9 cellular contexts compared by ENCODE assay signal in genomic region chr17:81867952-81868673, GRCh38. TPM values are rescaled to one million over a fixed set of nuclear protein-coding genes. Genes with fewer than 3 reads are reported as not detected.
DNase-seq lines count a peak whose midpoint lies in the region; ATAC-seq and TF ChIP-seq lines count a peak whose summit lies in the region.
"Had no signal": no experiment of that assay in that cellular context is flagged by ENCODE, and none has a peak within 500 bp of the region (broad histone marks: within the 10 kb centered on the region; RNA-seq: fewer than 3 reads in every experiment).

No MANE protein-coding gene starts in this region.

- no peak for TF ChIP-seq CTCF in AG04450 (IDR thresholded peaks at IDR 0.05; ENCODE audit: low read depth, low read length)
- TF ChIP-seq CTCF in HL-60 (IDR thresholded peaks at IDR 0.05; ENCODE audit: insufficient read depth, low read length): no peak
- no peak for TF ChIP-seq CTCF in mesothelial cell of epicardium (IDR thresholded peaks at IDR 0.05; ENCODE audit: unreplicated experiment)

- intact Hi-C loops in activated T-helper 2 cell treated with anti-CD3 and anti-CD28 coated beads, Interferon-gamma antibody, Interleukin-2, Interleukin-4, amounts not matched to agents 10 μg/mL and 5 μg/mL and 100 μg/mL, durations not matched to agents 14 hours and 24 hours and 36 hours (cut with micrococcal nuclease): no loop called here

- H3K27ac ChIP-seq in AG04450 (ENCODE audit: low read depth, low read length): peak overlapping the region; percentile 73
- H3K27ac ChIP-seq in HL-60 (replicated peaks): peak overlapping the region; percentile 93

- peaks cover 17% of the 10 kb centered on the region for H3K4me1 Mint-ChIP-seq in activated T-helper 2 cell treated with anti-CD3 and anti-CD28 coated beads, Interferon-gamma antibody, Interleukin-2, Interleukin-4, amounts not matched to agents 10 μg/mL and 5 μg/mL and 100 μg/mL, durations not matched to agents 14 hours and 24 hours and 36 hours (ENCODE audit: low read depth)
- peaks cover 47% of the 10 kb centered on the region for H3K4me1 Mint-ChIP-seq in mesothelial cell of epicardium

- no peak for ATAC-seq in HG03439 (IDR thresholded peaks at IDR 0.05; ENCODE audit: unreplicated experiment)

- peak overlapping the region; percentile 72 for H3K27ac Mint-ChIP-seq in activated T-helper 2 cell treated with anti-CD3 and anti-CD28 coated beads, Interferon-gamma antibody, Interleukin-2, Interleukin-4, amounts not matched to agents 10 μg/mL and 5 μg/mL and 100 μg/mL, durations not matched to agents 14 hours and 24 hours and 36 hours
- H3K27ac Mint-ChIP-seq in mesothelial cell of epicardium: peak overlapping the region; percentile 96

- DNase-seq in AG04450 (ENCODE audit: low read depth, low spot score): no peak
- DNase-seq in HL-60 (ENCODE audit: low read depth in 1 of 2, low spot score in 1 of 2): peak in 1 of 2 experiments; percentile 35
- no peak for DNase-seq in activated T-helper 2 cell treated with anti-CD3 and anti-CD28 coated beads, Interferon-gamma antibody, Interleukin-2, Interleukin-4, amounts not matched to agents 10 μg/mL and 5 μg/mL and 100 μg/mL, durations not matched to agents 14 hours and 24 hours and 36 hours (ENCODE audit: low spot score)
- DNase-seq in mesothelial cell of epicardium (ENCODE audit: low spot score in 2 of 2, unreplicated experiment in 2 of 2): no peak
- no peak for DNase-seq in putamen (ENCODE audit: low spot score)
- no peak for DNase-seq in NCI-H2196 (lab: John Stamatoyannopoulos, UW; ENCODE audit: unreplicated experiment)
- no peak for DNase-seq in T-helper 9 cell
- DNase-seq: stimulated activated CD4-positive, alpha-beta T cell treated with anti-CD3 and anti-CD28 coated beads, Interleukin-2, amount 100 ng/mL, for 48 hours had no signal

- no peaks in the 10 kb centered on the region for H3K27me3 Mint-ChIP-seq in activated T-helper 2 cell treated with anti-CD3 and anti-CD28 coated beads, Interferon-gamma antibody, Interleukin-2, Interleukin-4, amounts not matched to agents 10 μg/mL and 5 μg/mL and 100 μg/mL, durations not matched to agents 14 hours and 24 hours and 36 hours (ENCODE audit: low read depth)
- H3K27me3 Mint-ChIP-seq in mesothelial cell of epicardium (ENCODE audit: low read depth): no peaks in the 10 kb centered on the region

- H3K27me3 ChIP-seq in AG04450 (ENCODE audit: control insufficient read depth, insufficient read depth, low read length) (no peaks in the 10 kb centered on the region), HL-60 (ENCODE audit: insufficient read depth, poor library complexity, severe bottlenecking) (no peaks in the 10 kb centered on the region)

- no peaks in the 10 kb centered on the region for H3K9me3 Mint-ChIP-seq in activated T-helper 2 cell treated with anti-CD3 and anti-CD28 coated beads, Interferon-gamma antibody, Interleukin-2, Interleukin-4, amounts not matched to agents 10 μg/mL and 5 μg/mL and 100 μg/mL, durations not matched to agents 14 hours and 24 hours and 36 hours
- no peaks in the 10 kb centered on the region for H3K9me3 Mint-ChIP-seq in mesothelial cell of epicardium

- no peaks in the 10 kb centered on the region; the same call in 1 of the 2 replicates for H3K9me3 ChIP-seq in AG04450 (ENCODE audit: control insufficient read depth, insufficient read depth, low read length)

- H3K4me3 ChIP-seq in AG04450 (ENCODE audit: low read depth, low read length) (no peak overlapping the region), HL-60 (replicated peaks; ENCODE audit: insufficient read depth, low read length) (no peak overlapping the region)

- POLR2A ChIA-PET in AG04450 (lab: Yijun Ruan, JAX): no interaction called here

- peak overlapping the region; percentile 57 for H3K4me3 Mint-ChIP-seq in activated T-helper 2 cell treated with anti-CD3 and anti-CD28 coated beads, Interferon-gamma antibody, Interleukin-2, Interleukin-4, amounts not matched to agents 10 μg/mL and 5 μg/mL and 100 μg/mL, durations not matched to agents 14 hours and 24 hours and 36 hours (ENCODE audit: low read depth)
- peak overlapping the region; percentile 20 for H3K4me3 Mint-ChIP-seq in mesothelial cell of epicardium

- H3K36me3 Mint-ChIP-seq in activated T-helper 2 cell treated with anti-CD3 and anti-CD28 coated beads, Interferon-gamma antibody, Interleukin-2, Interleukin-4, amounts not matched to agents 10 μg/mL and 5 μg/mL and 100 μg/mL, durations not matched to agents 14 hours and 24 hours and 36 hours (ENCODE audit: low read depth): peaks cover 57% of the 10 kb centered on the region
- H3K36me3 Mint-ChIP-seq in mesothelial cell of epicardium: no peaks in the 10 kb centered on the region

- CTCF ChIA-PET in AG04450 (lab: Charles Lee): no interaction called here

RNA-seq across cellular contexts. Expression of gene ARHGDIA, which starts 3.0 kb away (rescaled TPM):
- 62.2 and 78.6 TPM in 2 replicates for polyA plus RNA-seq in AG04450 (2011; rRNA removed)
- polyA minus RNA-seq in AG04450 (2011; rRNA and poly(A)+ RNA removed): 48.6 and 62.3 TPM in 2 replicates
- total RNA-seq in activated T-helper 2 cell treated with anti-CD3 and anti-CD28 coated beads, Interferon-gamma antibody, Interleukin-2, Interleukin-4, amounts not matched to agents 10 μg/mL and 5 μg/mL and 100 μg/mL, durations not matched to agents 14 hours and 24 hours and 36 hours: 713 and 715 TPM in 2 replicates
- total RNA-seq in mesothelial cell of epicardium: 258 to 275 TPM (median 268 TPM) in 3 replicates

RNA-seq across cellular contexts. Expression of gene P4HB, which starts 7.8 kb away (rescaled TPM):
- 158 and 342 TPM in 2 replicates for polyA plus RNA-seq in AG04450 (2011; rRNA removed)
- 175 and 204 TPM in 2 replicates for polyA minus RNA-seq in AG04450 (2011; rRNA and poly(A)+ RNA removed)
- 545 and 603 TPM in 2 replicates for total RNA-seq in activated T-helper 2 cell treated with anti-CD3 and anti-CD28 coated beads, Interferon-gamma antibody, Interleukin-2, Interleukin-4, amounts not matched to agents 10 μg/mL and 5 μg/mL and 100 μg/mL, durations not matched to agents 14 hours and 24 hours and 36 hours
- total RNA-seq in mesothelial cell of epicardium: 405 to 433 TPM (median 421 TPM) in 3 replicates

RNA-seq across cellular contexts. Expression of gene ALYREF, which starts 23.3 kb away (rescaled TPM):
- 57.7 and 57.8 TPM in 2 replicates for polyA plus RNA-seq in AG04450 (2011; rRNA removed)
- 71.3 and 94.4 TPM in 2 replicates for polyA minus RNA-seq in AG04450 (2011; rRNA and poly(A)+ RNA removed)
- total RNA-seq in activated T-helper 2 cell treated with anti-CD3 and anti-CD28 coated beads, Interferon-gamma antibody, Interleukin-2, Interleukin-4, amounts not matched to agents 10 μg/mL and 5 μg/mL and 100 μg/mL, durations not matched to agents 14 hours and 24 hours and 36 hours: 237 and 240 TPM in 2 replicates
- 78.5 to 86.1 TPM (median 79.5 TPM) in 3 replicates for total RNA-seq in mesothelial cell of epicardium

RNA-seq across cellular contexts. Expression of gene ANAPC11, which starts 23.4 kb away (rescaled TPM):
- polyA plus RNA-seq in AG04450 (2011; rRNA removed): 213 and 233 TPM in 2 replicates
- polyA minus RNA-seq in AG04450 (2011; rRNA and poly(A)+ RNA removed): 34.5 and 40.6 TPM in 2 replicates
- total RNA-seq in activated T-helper 2 cell treated with anti-CD3 and anti-CD28 coated beads, Interferon-gamma antibody, Interleukin-2, Interleukin-4, amounts not matched to agents 10 μg/mL and 5 μg/mL and 100 μg/mL, durations not matched to agents 14 hours and 24 hours and 36 hours: 108 and 119 TPM in 2 replicates
- total RNA-seq in mesothelial cell of epicardium: 103 to 115 TPM (median 108 TPM) in 3 replicates

RNA-seq across cellular contexts. Expression of gene PPP1R27, which starts 33.3 kb away (rescaled TPM):
- polyA plus RNA-seq in AG04450 (2011; rRNA removed): not detected in 2 replicates
- polyA minus RNA-seq in AG04450 (2011; rRNA and poly(A)+ RNA removed): not detected in 2 replicates
- total RNA-seq in activated T-helper 2 cell treated with anti-CD3 and anti-CD28 coated beads, Interferon-gamma antibody, Interleukin-2, Interleukin-4, amounts not matched to agents 10 μg/mL and 5 μg/mL and 100 μg/mL, durations not matched to agents 14 hours and 24 hours and 36 hours: not detected in 2 replicates
- total RNA-seq in mesothelial cell of epicardium: 0.35 TPM in 1 of 3 replicates, not detected in the others
